Comparison of ENCODE assay signal across 8 cellular contexts in the genomic region with DNA sequence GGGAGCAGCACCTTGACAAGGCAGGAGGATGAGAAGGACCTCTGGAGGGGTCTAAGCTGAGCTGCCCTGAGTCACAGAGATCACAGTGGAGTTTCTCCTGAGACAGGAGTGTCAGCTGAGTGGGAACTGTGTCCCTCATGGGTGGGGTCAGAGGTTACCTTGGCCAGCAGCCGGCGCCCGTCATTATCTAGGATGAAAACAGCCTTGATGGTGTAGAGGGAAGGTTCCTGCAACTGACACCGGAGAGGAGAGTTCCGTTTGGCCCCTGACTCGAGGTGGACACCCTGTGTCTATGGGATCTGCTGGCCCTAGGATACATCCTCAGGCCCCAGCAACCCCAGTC. TPM values are rescaled to one million over a fixed set of nuclear protein-coding genes. Genes with fewer than 3 reads are reported as not detected.
DNase-seq lines count a peak whose midpoint lies in the region; ATAC-seq and TF ChIP-seq lines count a peak whose summit lies in the region.

No MANE protein-coding gene starts in this region.

- H3F3A ChIP-seq in DOHH2 (ENCODE audit: control insufficient read depth, insufficient read depth) = peaks cover 7% of the 10 kb centered on the region; the same call in 1 of the 2 replicates

- no peak overlapping the region for H3K27ac ChIP-seq in DOHH2 (ENCODE audit: low read depth, low read length)

- DNase-seq in foreskin fibroblast (no peak), sciatic nerve (ENCODE audit: low spot score) (no peak), COLO668 (lab: John Stamatoyannopoulos, UW; ENCODE audit: unreplicated experiment) (no peak), COLO829 (ENCODE audit: low spot score) (no peak), glomerular visceral epithelial cell (ENCODE audit: extremely low spot score) (no peak)

- H3K9me3 ChIP-seq in DOHH2 (ENCODE audit: control insufficient read depth, insufficient read depth, low read length) = no peaks in the 10 kb centered on the region

- no peak for TF ChIP-seq CTCF in DOHH2 (IDR thresholded peaks at IDR 0.05; ENCODE audit: low read depth, low read length, poor library complexity, severe bottlenecking)
- no peak for TF ChIP-seq CTCF in WI38 (IDR thresholded peaks at IDR 0.05; ENCODE audit: low read depth, low read length)
- no peak for TF ChIP-seq CTCF in foreskin fibroblast (IDR thresholded peaks at IDR 0.05; ENCODE audit: low read depth, low read length)

- no peaks in the 10 kb centered on the region for H3K9me2 ChIP-seq in DOHH2 (replicated peaks; ENCODE audit: control insufficient read depth, low read length)

- H3K79me2 ChIP-seq in DOHH2 (ENCODE audit: control insufficient read depth, low read length) = no peaks in the 10 kb centered on the region

- H3K4me1 ChIP-seq in DOHH2 (ENCODE audit: control insufficient read depth, low read length) = peaks cover 18% of the 10 kb centered on the region

- ATAC-seq in sciatic nerve (peak; percentile 43), GM21526 (IDR thresholded peaks at IDR 0.05; ENCODE audit: low FRiP score, unreplicated experiment) (no peak)

- H3K4me2 ChIP-seq in DOHH2 (ENCODE audit: low read length) = peak overlapping the region; percentile 97

- H3K27me3 ChIP-seq in DOHH2 (ENCODE audit: control insufficient read depth, low read length) = peaks cover 37% of the 10 kb centered on the region

- intact Hi-C loops in sciatic nerve (cut with DNase I) = no loop called here

- H3K36me3 ChIP-seq in DOHH2 (ENCODE audit: control insufficient read depth, low read length) = no peaks in the 10 kb centered on the region

- H3K4me3 ChIP-seq in DOHH2 (ENCODE audit: low read length) = peak overlapping the region; percentile 81
- H3K4me3 ChIP-seq in WI38 (ENCODE audit: low read depth, low read length) = peak overlapping the region; percentile 71
- peak overlapping the region; percentile 73 to 78 for H3K4me3 ChIP-seq in foreskin fibroblast (ENCODE audit: low read depth in 1 of 2, low read length in 2 of 2)

- no peaks in the 10 kb centered on the region for H4K20me1 ChIP-seq in DOHH2 (ENCODE audit: control insufficient read depth, insufficient read depth, low read depth, low read length)

RNA-seq across cellular contexts. Expression of gene COPZ2, which starts 0.9 kb away (rescaled TPM):
- 72.7 TPM for total RNA-seq in sciatic nerve

RNA-seq across cellular contexts. Expression of gene NFE2L1, which starts 11.5 kb away (rescaled TPM):
- 287 TPM for total RNA-seq in sciatic nerve
